In the genomic region with DNA sequence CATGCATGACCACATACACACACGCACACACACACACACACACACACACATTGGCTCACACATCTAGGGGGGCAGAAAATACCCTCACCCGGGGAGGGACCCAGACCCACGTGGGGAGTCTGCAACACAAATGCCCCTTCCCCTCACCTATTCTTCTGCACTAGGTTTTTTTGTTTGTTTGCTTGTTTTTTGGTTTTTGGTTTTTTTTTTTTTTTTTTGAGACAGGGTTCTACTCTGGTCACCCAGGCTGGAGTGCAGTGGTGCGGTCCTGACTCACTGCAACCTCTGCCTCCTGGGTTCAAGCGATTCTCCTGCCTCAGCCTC, we compare ENCODE assay signal across 1 cellular context.
TF ChIP-seq lines count a peak whose summit lies in the region.

No MANE protein-coding gene starts in this region.

TF ChIP-seq in HepG2, 621 proteins besides CTCF, POLR2A, EP300 and RAD21:
- TF ChIP-seq PRMT3 (CRISPR knock-in tag; IDR thresholded peaks at IDR 0.05; ENCODE audit: borderline replicate concordance, low read depth): no peak
- TF ChIP-seq ZFP62 (CRISPR knock-in tag; IDR thresholded peaks at IDR 0.05): no peak
- no peak for TF ChIP-seq PHF5A (CRISPR knock-in tag; IDR thresholded peaks at IDR 0.05; ENCODE audit: low read depth, unreplicated experiment)
- no peak for TF ChIP-seq NR2F6 (IDR thresholded peaks at IDR 0.05)
- no peak for TF ChIP-seq NR2F6 (CRISPR knock-in tag; IDR thresholded peaks at IDR 0.05)
- no peak for TF ChIP-seq DZIP1 (CRISPR knock-in tag; IDR thresholded peaks at IDR 0.05)
